Comparison of ENCODE assay signal across 8 cellular contexts in the genomic region with DNA sequence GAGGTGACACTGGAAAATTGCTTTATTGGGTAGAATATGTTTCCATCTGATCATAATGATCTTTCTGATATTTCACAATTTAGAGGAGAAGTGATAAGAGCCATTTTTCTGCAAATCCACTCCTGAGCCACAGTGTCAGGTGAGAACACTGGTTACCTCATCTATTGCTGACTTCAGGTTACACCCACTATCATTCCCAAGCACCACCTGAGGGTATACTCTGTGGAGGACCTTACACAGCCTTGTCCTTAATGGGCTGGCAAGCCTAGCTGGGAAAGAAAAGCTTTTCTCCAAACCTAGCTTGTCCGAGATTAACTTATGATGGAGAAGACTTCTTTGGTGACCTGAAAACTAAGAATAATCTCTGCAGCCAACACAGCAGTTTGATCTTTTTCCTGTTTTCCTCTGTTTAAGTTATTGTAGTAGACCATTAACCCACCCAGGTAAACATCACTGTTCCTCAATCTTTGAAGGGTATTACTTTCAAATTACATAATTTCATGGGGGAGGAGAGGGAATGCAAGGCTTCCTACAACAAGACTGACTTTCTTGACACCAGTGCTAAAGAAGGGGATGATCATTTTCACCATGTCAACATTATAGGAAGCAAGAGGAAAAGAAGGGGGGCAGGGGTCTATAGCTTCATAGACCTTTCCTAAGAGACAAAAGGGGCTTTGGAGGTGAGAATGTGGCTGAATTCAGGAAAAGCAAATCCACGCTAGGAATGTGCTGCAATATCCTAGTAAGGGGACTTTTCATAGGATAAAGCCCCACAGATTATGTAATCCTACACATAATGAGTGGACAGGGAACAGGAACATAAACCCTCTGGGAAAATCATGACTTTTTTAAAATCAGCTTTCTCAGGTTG. TPM values are rescaled to one million over a fixed set of nuclear protein-coding genes. Genes with fewer than 3 reads are reported as not detected.
DNase-seq lines count a peak whose midpoint lies in the region; ATAC-seq and TF ChIP-seq lines count a peak whose summit lies in the region.

No MANE protein-coding gene starts in this region.

- BruUV-seq in mammary epithelial cell (replicated peaks; lab: Mats Ljungman, UMichigan), result no TSS peak

- H3K36me3 ChIP-seq in HUES64 (ENCODE audit: insufficient read depth, low read length), result no peaks in the 10 kb centered on the region
- no peaks in the 10 kb centered on the region for H3K36me3 ChIP-seq in mammary epithelial cell (ENCODE audit: insufficient read depth, low read length)
- no peaks in the 10 kb centered on the region for H3K36me3 ChIP-seq in mucosa of rectum (ENCODE audit: control insufficient read depth in 2 of 2, insufficient read depth in 2 of 2, low read length in 2 of 2)

- H3K4me1 ChIP-seq in HUES64 (ENCODE audit: insufficient read depth, low read length), result no peaks in the 10 kb centered on the region
- H3K4me1 ChIP-seq in mammary epithelial cell (ENCODE audit: insufficient read depth, low read length), result peaks cover 24% of the 10 kb centered on the region
- peaks cover 9 to 23% of the 10 kb centered on the region in 2 donors for H3K4me1 ChIP-seq in mucosa of rectum (ENCODE audit: control insufficient read depth in 2 of 2, insufficient read depth in 2 of 2, low read length in 2 of 2)

- CTCF ChIA-PET in mammary epithelial cell (lab: Charles Lee; ENCODE audit: low non-redundant PET), result no interaction called here

- intact Hi-C loops in mammary epithelial cell (cut with micrococcal nuclease), result no loop called here

- H3K27me3 ChIP-seq in HUES64 (ENCODE audit: insufficient read depth, low read length) (no peaks in the 10 kb centered on the region), mammary epithelial cell (ENCODE audit: insufficient read depth, low read length) (no peaks in the 10 kb centered on the region), mucosa of rectum (ENCODE audit: control insufficient read depth in 2 of 2, insufficient read depth in 2 of 2, low read length in 2 of 2) (no peaks in the 10 kb centered on the region)

- no peak overlapping the region for H2AFZ ChIP-seq in mammary epithelial cell (ENCODE audit: low read depth, low read length)

- H3K79me2 ChIP-seq in mammary epithelial cell (ENCODE audit: insufficient read depth, low read length), result peaks cover 56% of the 10 kb centered on the region

- TF ChIP-seq CTCF in AG09309 (IDR thresholded peaks at IDR 0.05; ENCODE audit: control insufficient read depth, insufficient read depth, low read depth, low read length, missing control alignments) (no peak), mammary epithelial cell (conservative IDR thresholded peaks at IDR 0.05 in 1 of 2, IDR thresholded peaks at IDR 0.05 in 1 of 2; ENCODE audit: extremely low read depth in 1 of 2, insufficient read depth in 1 of 2, low read depth in 1 of 2, low read length in 2 of 2) (no peak)

- dilution Hi-C loops in mammary epithelial cell (cut with HindIII; ENCODE audit: low sequenced_read_pairs), result no loop called here

- DNase-seq in AG09309 (ENCODE audit: low read depth) (no peak), mammary epithelial cell (peak; percentile 14), AG08396 (ENCODE audit: low spot score) (no peak), GDM1 (lab: John Stamatoyannopoulos, UW) (no peak), cortex of kidney (lab: John Stamatoyannopoulos, UW) (no peak)

- 86% methylated on average over 2 of the region's 2 CpGs for WGBS in HUES64
- 89% methylated on average over 2 of the region's 2 CpGs for WGBS in mammary epithelial cell (ENCODE audit: low coverage, missing lambda C conversion rate)

- peak overlapping the region; percentile 94 for H3K4me3 ChIP-seq in AG09309 (ENCODE audit: control insufficient read depth, low read depth, low read length)
- peak overlapping the region; percentile 79; the same call in 1 of the 2 replicates for H3K4me3 ChIP-seq in HUES64 (ENCODE audit: low read length)
- H3K4me3 ChIP-seq in mammary epithelial cell (replicated peaks in 1 of 3; ENCODE audit: insufficient read depth in 1 of 3, low read depth in 2 of 3, low read length in 3 of 3), result peak overlapping the region; percentile 14 to 79 (median 79)
- peak overlapping the region; percentile 89 to 97 for H3K4me3 ChIP-seq in mucosa of rectum (ENCODE audit: low read length in 2 of 2)

- no peaks in the 10 kb centered on the region for H4K20me1 ChIP-seq in mammary epithelial cell (ENCODE audit: insufficient read depth, low read length)

- ATAC-seq in GM21447 (IDR thresholded peaks at IDR 0.05; ENCODE audit: unreplicated experiment), result no peak

- H3K27ac ChIP-seq in HUES64 (ENCODE audit: low read depth, low read length) (no peak overlapping the region), mammary epithelial cell (ENCODE audit: insufficient read depth, low read depth, low read length) (peak overlapping the region; percentile 93), mucosa of rectum (ENCODE audit: low read depth in 2 of 2, low read length in 2 of 2) (peak overlapping the region; percentile 87 to 90)

- H3K9me3 ChIP-seq in HUES64 (ENCODE audit: insufficient read depth, low read depth, low read length), result no peaks in the 10 kb centered on the region
- H3K9me3 ChIP-seq in mammary epithelial cell (replicated peaks; ENCODE audit: insufficient read depth, low read length), result no peaks in the 10 kb centered on the region
- H3K9me3 ChIP-seq in mucosa of rectum (ENCODE audit: control insufficient read depth in 2 of 2, low read length in 2 of 2), result no peaks in the 10 kb centered on the region

- H3K4me2 ChIP-seq in mammary epithelial cell (ENCODE audit: insufficient read depth, low read depth, low read length), result peak overlapping the region; percentile 91

- in situ Hi-C loops in mammary epithelial cell (cut with MboI; ENCODE audit: low sequenced_read_pairs in 2 of 2), result no loop called here

- H3K9ac ChIP-seq in HUES64 (ENCODE audit: low read depth, low read length) (no peak overlapping the region), mammary epithelial cell (ENCODE audit: insufficient read depth, low read length) (no peak overlapping the region), mucosa of rectum (ENCODE audit: low read depth in 1 of 2, low read length in 2 of 2) (peak overlapping the region; percentile 84 to 90)

RNA-seq across cellular contexts. Expression of a gene that starts 1.7 kb away (rescaled TPM):
- 1.6 TPM for polyA plus RNA-seq in HUES64 (2013, experiment 1 of 2)
- polyA plus RNA-seq in HUES64 (2013, experiment 2 of 2), result 2.1 TPM
- total RNA-seq in mammary epithelial cell, result 10 to 100 TPM; 13.7 to 44.3 TPM
- 22.7 TPM for polyA plus RNA-seq in mammary epithelial cell
- polyA minus RNA-seq in mammary epithelial cell, result 34.8 TPM

RNA-seq across cellular contexts. Expression of a gene that starts 41.4 kb away (rescaled TPM):
- 60.1 TPM for polyA plus RNA-seq in HUES64 (2013, experiment 1 of 2)
- polyA plus RNA-seq in HUES64 (2013, experiment 2 of 2), result 75.8 TPM
- total RNA-seq in mammary epithelial cell, result 10 to 100 TPM; 24.5 to 46.4 TPM
- polyA plus RNA-seq in mammary epithelial cell, result 21.4 TPM
- 41.2 TPM for polyA minus RNA-seq in mammary epithelial cell

Comparison
In these comparisons a context has a peak if more than half of its experiments do, and no peak if none do; other contexts are left out.
1. H3K9ac ChIP-seq: peak in mucosa of rectum (2 of 2); none in HUES64 (single experiment) and mammary epithelial cell (single experiment).
2. Peak in every context shown above with its lines, with median percentiles within 50 percentile points of each other: H3K4me3 ChIP-seq.